ENCODE assay signal across 1 cellular context in genomic region chr19:29831041-29831548, GRCh38.
TF ChIP-seq lines count a peak whose summit lies in the region.

No MANE protein-coding gene starts in this region.

TF ChIP-seq in GM12878, 131 proteins besides CTCF, POLR2A, EP300 and RAD21 (continued from another document):
- TF ChIP-seq CEBPZ (IDR thresholded peaks at IDR 0.05; ENCODE audit: low read depth, low read length) = no peak
- no peak for TF ChIP-seq SKIL (IDR thresholded peaks at IDR 0.05; ENCODE audit: low read depth, poor library complexity, severe bottlenecking)
- TF ChIP-seq BCLAF1 (IDR thresholded peaks at IDR 0.05) = no peak
- no peak for TF ChIP-seq JUNB (IDR thresholded peaks at IDR 0.05)
- TF ChIP-seq ZBTB4 (CRISPR knock-in tag; IDR thresholded peaks at IDR 0.05) = no peak
- no peak for TF ChIP-seq SMARCA5 (IDR thresholded peaks at IDR 0.05)
TF ChIP-seq in GM12878: peak in this region for 0.
